Comparison of ENCODE assay signal across 4 cellular contexts in genomic region chr21:31728191-31728590, GRCh38.
TF ChIP-seq lines count a peak whose summit lies in the region.

No MANE protein-coding gene starts in this region.

TF ChIP-seq in SK-N-SH, 30 proteins besides CTCF, POLR2A, EP300 and RAD21:
- TF ChIP-seq ELF1 (IDR thresholded peaks at IDR 0.05) = no peak
- TF ChIP-seq MXI1 (IDR thresholded peaks at IDR 0.05; ENCODE audit: low read depth, low read length) = no peak
- no peak for TF ChIP-seq USF2 (IDR thresholded peaks at IDR 0.05; ENCODE audit: borderline replicate concordance, low read depth, low read length)
- no peak for TF ChIP-seq SMC3 (IDR thresholded peaks at IDR 0.05; ENCODE audit: low read depth, low read length)
- TF ChIP-seq YY1 (IDR thresholded peaks at IDR 0.05; ENCODE audit: low read depth) = no peak
- no peak for TF ChIP-seq NRF1 (IDR thresholded peaks at IDR 0.05; ENCODE audit: low read depth, low read length)
- TF ChIP-seq SIN3A (IDR thresholded peaks at IDR 0.05; ENCODE audit: borderline replicate concordance, low read depth, low read length) = no peak
- no peak for TF ChIP-seq FOSL2 (IDR thresholded peaks at IDR 0.05; ENCODE audit: borderline replicate concordance, low read depth)
- no peak for TF ChIP-seq MAX (IDR thresholded peaks at IDR 0.05; ENCODE audit: low read depth)
- TF ChIP-seq NFIC (IDR thresholded peaks at IDR 0.05; ENCODE audit: borderline replicate concordance) = no peak
- no peak for TF ChIP-seq POLR2AphosphoS5 (IDR thresholded peaks at IDR 0.05; ENCODE audit: low read depth, low read length)
- no peak for TF ChIP-seq EZH2phosphoT487 (IDR thresholded peaks at IDR 0.05; ENCODE audit: borderline replicate concordance, low read depth)

TF ChIP-seq in SK-N-SH treated with all-trans-retinoic acid at 6 μM for 48 hours, 23 proteins besides CTCF, POLR2A, EP300 and RAD21:
- TF ChIP-seq CSRNP3 (CRISPR knock-in tag; IDR thresholded peaks at IDR 0.05) = no peak
- TF ChIP-seq BACH2 (CRISPR knock-in tag; IDR thresholded peaks at IDR 0.05; ENCODE audit: borderline replicate concordance) = no peak
- no peak for TF ChIP-seq ZNF8 (CRISPR knock-in tag; IDR thresholded peaks at IDR 0.05)
- TF ChIP-seq POU6F1 (CRISPR knock-in tag; IDR thresholded peaks at IDR 0.05; ENCODE audit: borderline replicate concordance, low read depth) = no peak
- no peak for TF ChIP-seq ZNF70 (CRISPR knock-in tag; IDR thresholded peaks at IDR 0.05)
- TF ChIP-seq SNAI2 (CRISPR knock-in tag; IDR thresholded peaks at IDR 0.05) = no peak
- no peak for TF ChIP-seq ZFP30 (CRISPR knock-in tag; IDR thresholded peaks at IDR 0.05)
- no peak for TF ChIP-seq ZC3H10 (CRISPR knock-in tag; IDR thresholded peaks at IDR 0.05)
- TF ChIP-seq CSDC2 (CRISPR knock-in tag; IDR thresholded peaks at IDR 0.05) = no peak
- no peak for TF ChIP-seq GLIS3 (CRISPR knock-in tag; IDR thresholded peaks at IDR 0.05)
- no peak for TF ChIP-seq ISL1 (CRISPR knock-in tag; IDR thresholded peaks at IDR 0.05)

TF ChIP-seq in neural cell, 6 proteins besides CTCF, POLR2A, EP300 and RAD21:
- no peak for TF ChIP-seq POLR2AphosphoS5 (IDR thresholded peaks at IDR 0.05)
- no peak for TF ChIP-seq MXI1 (conservative IDR thresholded peaks at IDR 0.05; ENCODE audit: poor library complexity, severe bottlenecking)
- TF ChIP-seq SMC3 (conservative IDR thresholded peaks at IDR 0.05; ENCODE audit: poor library complexity) = no peak
- no peak for TF ChIP-seq REST (IDR thresholded peaks at IDR 0.05; ENCODE audit: borderline replicate concordance)
- TF ChIP-seq TAF1 (IDR thresholded peaks at IDR 0.05; ENCODE audit: low read depth) = no peak
- TF ChIP-seq EZH2 (IDR thresholded peaks at IDR 0.05; ENCODE audit: borderline replicate concordance, insufficient read depth, low read length, poor library complexity, severe bottlenecking) = no peak

TF ChIP-seq in HepG2, 621 proteins besides CTCF, POLR2A, EP300 and RAD21:
- TF ChIP-seq ZC3H4 (CRISPR knock-in tag; IDR thresholded peaks at IDR 0.05; ENCODE audit: borderline replicate concordance) (no peak), SNAI1 (CRISPR knock-in tag; IDR thresholded peaks at IDR 0.05; ENCODE audit: borderline replicate concordance) (no peak), TCF7 (IDR thresholded peaks at IDR 0.05; ENCODE audit: low read depth) (no peak), ZBTB4 (CRISPR knock-in tag; IDR thresholded peaks at IDR 0.05; ENCODE audit: borderline replicate concordance) (no peak), CENPT (CRISPR knock-in tag; IDR thresholded peaks at IDR 0.05; ENCODE audit: low read depth) (no peak), AGO2 (optimal IDR thresholded peaks at IDR 0.05; ENCODE audit: low read depth, low read length) (no peak), AHDC1 (CRISPR knock-in tag; IDR thresholded peaks at IDR 0.05; ENCODE audit: borderline replicate concordance) (no peak), MAFF (IDR thresholded peaks at IDR 0.05; ENCODE audit: low read depth, low read length) (no peak), ZNF639 (CRISPR knock-in tag; conservative IDR thresholded peaks at IDR 0.05) (no peak), RFX1 (IDR thresholded peaks at IDR 0.05) (no peak), ZBTB10 (CRISPR knock-in tag; IDR thresholded peaks at IDR 0.05; ENCODE audit: borderline replicate concordance) (no peak), MXD3 (CRISPR knock-in tag; IDR thresholded peaks at IDR 0.05) (no peak), NR1H2 (CRISPR knock-in tag; IDR thresholded peaks at IDR 0.05; ENCODE audit: borderline replicate concordance, low read depth) (no peak), GRHL1 (CRISPR knock-in tag; conservative IDR thresholded peaks at IDR 0.05) (no peak)
